Comparison of ENCODE assay signal across 8 cellular contexts in genomic region chr1:32205401-32206370, GRCh38. TPM values are rescaled to one million over a fixed set of nuclear protein-coding genes. Genes with fewer than 3 reads are reported as not detected.
A peak's percentile ranks its signal among the peaks of the same experiment; 100 is the strongest.
DNase-seq lines count a peak whose midpoint lies in the region; ATAC-seq and TF ChIP-seq lines count a peak whose summit lies in the region.

IQCC (plus strand) TSS chr1:32205671; CDS start chr1:32205682, 11 bp downstream.

- 1 to 2% methylated on average over 48 to 77 of the region's 77 CpGs for WGBS in lower leg skin, 2 donors

- POLR2A ChIA-PET in activated CD4-positive, alpha-beta memory T cell treated with anti-CD3 and anti-CD28 coated beads, Interleukin-2, amount 10 ng/mL, durations not matched to agents 7 days and 5 days (lab: Charles Lee): interaction anchor here (0.7 to 4.6 kb wide), 18 partner anchors 10 to 189 kb away, joined by 3 to 46 read pairs (median 6); partner anchors contain the start of genes BSDC1, LCK, MARCKSL1 and TMEM39B

- TF ChIP-seq POLR2A in lower leg skin (IDR thresholded peaks at IDR 0.05): no peak

- TF ChIP-seq CTCF in dorsolateral prefrontal cortex (IDR thresholded peaks at IDR 0.05 in 54 of 56, conservative IDR thresholded peaks at IDR 0.05 in 2 of 56; ENCODE audit: low read depth in 1 of 56, partially characterized antibody in 56 of 56) (peak in 27 of 56 donors; percentile 7 to 39 (median 20)), lower leg skin (IDR thresholded peaks at IDR 0.05) (no peak)

- ATAC-seq in GM18502 (IDR thresholded peaks at IDR 0.05; ENCODE audit: poor library complexity, unreplicated experiment) (peak; percentile 36), GM19324 (IDR thresholded peaks at IDR 0.05; ENCODE audit: low FRiP score, unreplicated experiment) (no peak)

- DNase-seq in HK-2 (ENCODE audit: unreplicated experiment): peak; percentile 84
- DNase-seq in NCI-H774 (lab: John Stamatoyannopoulos, UW): peak; percentile 99
- peak; percentile 87 for DNase-seq in activated CD4-positive, alpha-beta memory T cell treated with anti-CD3 and anti-CD28 coated beads, Interleukin-2, amount 10 ng/mL, durations not matched to agents 7 days and 5 days
- peak; percentile 72 to 93 (median 86) for DNase-seq in dorsolateral prefrontal cortex
- DNase-seq in lower leg skin (ENCODE audit: low spot score in 2 of 2): peak; percentile 80 to 97
- peak; percentile 85 for DNase-seq in stimulated activated CD4-positive, alpha-beta T cell treated with anti-CD3 and anti-CD28 coated beads, Interleukin-4, amount 100 ng/mL, for 24 hours

- H3K27me3 Mint-ChIP-seq in activated CD4-positive, alpha-beta memory T cell treated with anti-CD3 and anti-CD28 coated beads, Interleukin-2, amount 10 ng/mL, durations not matched to agents 7 days and 5 days: no peaks in the 10 kb centered on the region

- peak within 1 kb of the TSS in 55 of 59 donors; percentile 2 to 92 (median 77) for H3K27ac ChIP-seq in dorsolateral prefrontal cortex

- peak within 1 kb of the TSS; percentile 60 for H3K27ac Mint-ChIP-seq in activated CD4-positive, alpha-beta memory T cell treated with anti-CD3 and anti-CD28 coated beads, Interleukin-2, amount 10 ng/mL, durations not matched to agents 7 days and 5 days

- H3K4me3 ChIP-seq in dorsolateral prefrontal cortex (peak within 1 kb of the TSS; percentile 52 to 92 (median 79)), lower leg skin (ENCODE audit: low read depth, poor library complexity, severe bottlenecking) (peak within 1 kb of the TSS; percentile 45)

- intact Hi-C loops in dorsolateral prefrontal cortex (cut with DNase I) (no loop called here), lower leg skin (cut with DNase I; ENCODE audit: low total_unique reads) (no loop called here)

- H3K4me3 Mint-ChIP-seq in activated CD4-positive, alpha-beta memory T cell treated with anti-CD3 and anti-CD28 coated beads, Interleukin-2, amount 10 ng/mL, durations not matched to agents 7 days and 5 days: peak within 1 kb of the TSS; percentile 81

- CTCF ChIA-PET in activated CD4-positive, alpha-beta memory T cell treated with anti-CD3 and anti-CD28 coated beads, Interleukin-2, amount 10 ng/mL, durations not matched to agents 7 days and 5 days (lab: Charles Lee): interaction anchor here (0.5 to 3.8 kb wide), 6 partner anchors 10 to 166 kb away, joined by 3 to 39 read pairs (median 4); no protein-coding TSS in a partner anchor

- H3K4me1 Mint-ChIP-seq in activated CD4-positive, alpha-beta memory T cell treated with anti-CD3 and anti-CD28 coated beads, Interleukin-2, amount 10 ng/mL, durations not matched to agents 7 days and 5 days: peaks cover 45% of the 10 kb centered on the region

- peaks cover 21% of the 10 kb centered on the region for H3K36me3 Mint-ChIP-seq in activated CD4-positive, alpha-beta memory T cell treated with anti-CD3 and anti-CD28 coated beads, Interleukin-2, amount 10 ng/mL, durations not matched to agents 7 days and 5 days (ENCODE audit: low read depth)

- H3K9me3 Mint-ChIP-seq in activated CD4-positive, alpha-beta memory T cell treated with anti-CD3 and anti-CD28 coated beads, Interleukin-2, amount 10 ng/mL, durations not matched to agents 7 days and 5 days: no peaks in the 10 kb centered on the region

- H3K27me3 ChIP-seq in dorsolateral prefrontal cortex: no peaks in the 10 kb centered on the region

RNA-seq across cellular contexts. Expression of gene IQCC, which starts in this region (rescaled TPM):
- 1 to 10 TPM; 3.7 to 3.8 TPM for total RNA-seq in activated CD4-positive, alpha-beta memory T cell treated with anti-CD3 and anti-CD28 coated beads, Interleukin-2, amount 10 ng/mL, durations not matched to agents 7 days and 5 days
- total RNA-seq in dorsolateral prefrontal cortex (1 to 10 TPM; 2.6 to 6.6 (median 4.1) TPM), lower leg skin (1 to 10 TPM; 3.4 to 6.5 (median 4.7) TPM)
